In the genomic region with DNA sequence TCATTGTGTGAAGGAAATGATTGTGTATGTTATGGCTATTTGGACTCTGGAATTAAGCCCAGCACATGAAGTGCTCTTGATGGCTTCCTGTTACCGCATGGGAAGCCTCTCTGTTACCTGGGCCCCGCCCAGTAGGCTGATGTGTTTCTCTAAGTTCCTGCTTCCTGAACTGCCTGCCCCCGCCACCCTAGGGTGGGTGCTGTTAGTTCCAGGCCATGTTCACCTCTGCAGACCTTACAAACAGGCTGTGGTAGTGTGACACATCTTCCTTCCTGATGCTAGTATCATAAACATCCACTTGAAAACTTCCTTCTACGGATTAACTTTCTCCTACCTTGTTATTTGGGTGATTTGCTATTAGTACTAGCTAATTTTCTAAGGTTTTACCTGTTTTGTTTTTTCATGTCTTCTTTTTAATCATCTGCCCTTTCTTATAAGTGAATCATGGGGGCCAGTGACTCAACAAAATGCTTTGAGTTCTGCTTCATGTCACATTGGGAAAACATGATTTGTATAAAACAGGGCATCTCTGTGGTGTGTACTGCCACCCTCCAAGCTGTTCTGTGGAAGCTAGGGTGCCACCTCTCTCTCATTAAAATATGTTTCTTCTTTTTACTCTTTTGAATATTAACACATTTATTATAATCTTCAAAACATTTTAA, we compare ENCODE assay signal across 1 cellular context.
TF ChIP-seq lines count a peak whose summit lies in the region.

No MANE protein-coding gene starts in this region.

TF ChIP-seq in GM23338, 12 proteins besides CTCF, POLR2A, EP300 and RAD21 (continued from another document):
- TF ChIP-seq, protein P1, sequence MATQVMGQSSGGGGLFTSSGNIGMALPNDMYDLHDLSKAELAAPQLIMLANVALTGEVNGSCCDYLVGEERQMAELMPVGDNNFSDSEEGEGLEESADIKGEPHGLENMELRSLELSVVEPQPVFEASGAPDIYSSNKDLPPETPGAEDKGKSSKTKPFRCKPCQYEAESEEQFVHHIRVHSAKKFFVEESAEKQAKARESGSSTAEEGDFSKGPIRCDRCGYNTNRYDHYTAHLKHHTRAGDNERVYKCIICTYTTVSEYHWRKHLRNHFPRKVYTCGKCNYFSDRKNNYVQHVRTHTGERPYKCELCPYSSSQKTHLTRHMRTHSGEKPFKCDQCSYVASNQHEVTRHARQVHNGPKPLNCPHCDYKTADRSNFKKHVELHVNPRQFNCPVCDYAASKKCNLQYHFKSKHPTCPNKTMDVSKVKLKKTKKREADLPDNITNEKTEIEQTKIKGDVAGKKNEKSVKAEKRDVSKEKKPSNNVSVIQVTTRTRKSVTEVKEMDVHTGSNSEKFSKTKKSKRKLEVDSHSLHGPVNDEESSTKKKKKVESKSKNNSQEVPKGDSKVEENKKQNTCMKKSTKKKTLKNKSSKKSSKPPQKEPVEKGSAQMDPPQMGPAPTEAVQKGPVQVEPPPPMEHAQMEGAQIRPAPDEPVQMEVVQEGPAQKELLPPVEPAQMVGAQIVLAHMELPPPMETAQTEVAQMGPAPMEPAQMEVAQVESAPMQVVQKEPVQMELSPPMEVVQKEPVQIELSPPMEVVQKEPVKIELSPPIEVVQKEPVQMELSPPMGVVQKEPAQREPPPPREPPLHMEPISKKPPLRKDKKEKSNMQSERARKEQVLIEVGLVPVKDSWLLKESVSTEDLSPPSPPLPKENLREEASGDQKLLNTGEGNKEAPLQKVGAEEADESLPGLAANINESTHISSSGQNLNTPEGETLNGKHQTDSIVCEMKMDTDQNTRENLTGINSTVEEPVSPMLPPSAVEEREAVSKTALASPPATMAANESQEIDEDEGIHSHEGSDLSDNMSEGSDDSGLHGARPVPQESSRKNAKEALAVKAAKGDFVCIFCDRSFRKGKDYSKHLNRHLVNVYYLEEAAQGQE (IDR thresholded peaks at IDR 0.05; ENCODE audit: unreplicated experiment) = no peak
- TF ChIP-seq JUNB (IDR thresholded peaks at IDR 0.05; ENCODE audit: unreplicated experiment) (no peak), ZNF114 (CRISPR knock-in tag; IDR thresholded peaks at IDR 0.05) (no peak), EZH2phosphoT487 (IDR thresholded peaks at IDR 0.05; ENCODE audit: unreplicated experiment) (no peak)
